9 cellular contexts compared by ENCODE assay signal in genomic region chr13:84137292-84137691, GRCh38.
DNase-seq lines count a peak whose midpoint lies in the region; ATAC-seq and TF ChIP-seq lines count a peak whose summit lies in the region.
"Had no signal": no experiment of that assay in that cellular context is flagged by ENCODE, and none has a peak within 500 bp of the region (broad histone marks: within the 10 kb centered on the region; RNA-seq: fewer than 3 reads in every experiment).

No MANE protein-coding gene starts in this region.

- no peaks in the 10 kb centered on the region for H3K36me3 ChIP-seq in prostate gland

- no peak overlapping the region for H3K27ac ChIP-seq in prostate gland

- H3K4me1 ChIP-seq in prostate gland (replicated peaks), result no peaks in the 10 kb centered on the region

- peak overlapping the region; percentile 19 for H3K4me3 Mint-ChIP-seq in activated naive CD4-positive, alpha-beta T cell treated with anti-CD3 and anti-CD28 coated beads, Interleukin-2, amount 10 ng/mL, durations not matched to agents 7 days and 5 days

- no peaks in the 10 kb centered on the region for H3K27me3 Mint-ChIP-seq in activated naive CD4-positive, alpha-beta T cell treated with anti-CD3 and anti-CD28 coated beads, Interleukin-2, amount 10 ng/mL, durations not matched to agents 7 days and 5 days

- H3K4me3 ChIP-seq in GM12865 (ENCODE audit: low read depth, low read length), result no peak overlapping the region
- H3K4me3 ChIP-seq in NB4 (ENCODE audit: low read depth, low read length), result peak overlapping the region; percentile 26
- H3K4me3 ChIP-seq in prostate gland, result no peak overlapping the region

- TF ChIP-seq CTCF in GM12865 (IDR thresholded peaks at IDR 0.05; ENCODE audit: insufficient read depth, low read depth, low read length, missing control alignments), result no peak
- no peak for TF ChIP-seq CTCF in NB4 (IDR thresholded peaks at IDR 0.05; ENCODE audit: low read depth, low read length)
- no peak for TF ChIP-seq CTCF in prostate gland (IDR thresholded peaks at IDR 0.05)

- intact Hi-C loops in prostate gland (cut with DNase I), result no loop called here

- CTCF ChIA-PET in activated naive CD4-positive, alpha-beta T cell treated with anti-CD3 and anti-CD28 coated beads, Interleukin-2, amount 10 ng/mL, durations not matched to agents 7 days and 5 days (lab: Charles Lee), result no interaction called here

- H3K4me1 Mint-ChIP-seq in activated naive CD4-positive, alpha-beta T cell treated with anti-CD3 and anti-CD28 coated beads, Interleukin-2, amount 10 ng/mL, durations not matched to agents 7 days and 5 days, result peaks cover 23% of the 10 kb centered on the region

- ATAC-seq in HG02571 (IDR thresholded peaks at IDR 0.05; ENCODE audit: unreplicated experiment), result peak; percentile 100
- ATAC-seq: HCT116 had no signal

- no peak for TF ChIP-seq POLR2A in NB4 (IDR thresholded peaks at IDR 0.05; ENCODE audit: extremely low read depth, insufficient read length)
- TF ChIP-seq POLR2A in prostate gland (IDR thresholded peaks at IDR 0.05), result no peak

- H3K9me3 Mint-ChIP-seq in activated naive CD4-positive, alpha-beta T cell treated with anti-CD3 and anti-CD28 coated beads, Interleukin-2, amount 10 ng/mL, durations not matched to agents 7 days and 5 days, result no peaks in the 10 kb centered on the region

- peak; percentile 55 for DNase-seq in GM12865 (ENCODE audit: low read depth)
- DNase-seq in NB4 (ENCODE audit: low read depth), result peak; percentile 62
- DNase-seq in activated naive CD4-positive, alpha-beta T cell treated with anti-CD3 and anti-CD28 coated beads, Interleukin-2, amount 10 ng/mL, durations not matched to agents 7 days and 5 days, result peak; percentile 77
- peak; percentile 3 for DNase-seq in stimulated activated CD8-positive, alpha-beta memory T cell treated with anti-CD3 and anti-CD28 coated beads, Interleukin-12 subunit alpha, Interleukin-12 subunit beta, amount 100 ng/mL, for 24 hours (ENCODE audit: extremely low read depth)
- no peak for DNase-seq in prostate gland (ENCODE audit: low spot score)
- no peak for DNase-seq in NCI-H774 (lab: John Stamatoyannopoulos, UW)
- no peak for DNase-seq in NCI-H2171 treated with DMSO at 0.1 percent for 48 hours (lab: John Stamatoyannopoulos, UW)

- H3K36me3 Mint-ChIP-seq in activated naive CD4-positive, alpha-beta T cell treated with anti-CD3 and anti-CD28 coated beads, Interleukin-2, amount 10 ng/mL, durations not matched to agents 7 days and 5 days, result no peaks in the 10 kb centered on the region

- H3K27me3 ChIP-seq in prostate gland (replicated peaks; ENCODE audit: insufficient read depth), result no peaks in the 10 kb centered on the region

- H3K27ac Mint-ChIP-seq in activated naive CD4-positive, alpha-beta T cell treated with anti-CD3 and anti-CD28 coated beads, Interleukin-2, amount 10 ng/mL, durations not matched to agents 7 days and 5 days, result peak overlapping the region; percentile 87

- WGBS in prostate gland, result 58% methylated on average over 2 of the region's 2 CpGs

- H3K9me3 ChIP-seq in prostate gland, result no peaks in the 10 kb centered on the region

Comparison
In these comparisons a context has a peak if more than half of its experiments do, and no peak if none do; other contexts are left out.
1. DNase-seq: peak in GM12865 (single experiment), NB4 (single experiment), activated naive CD4-positive, alpha-beta T cell treated with anti-CD3 and anti-CD28 coated beads, Interleukin-2, amount 10 ng/mL, durations not matched to agents 7 days and 5 days (single experiment) and stimulated activated CD8-positive, alpha-beta memory T cell treated with anti-CD3 and anti-CD28 coated beads, Interleukin-12 subunit alpha, Interleukin-12 subunit beta, amount 100 ng/mL, for 24 hours (single experiment); none in prostate gland (single experiment), NCI-H774 (single experiment) and NCI-H2171 treated with DMSO at 0.1 percent for 48 hours (single experiment).